19 cellular contexts compared by ENCODE assay signal in the genomic region with DNA sequence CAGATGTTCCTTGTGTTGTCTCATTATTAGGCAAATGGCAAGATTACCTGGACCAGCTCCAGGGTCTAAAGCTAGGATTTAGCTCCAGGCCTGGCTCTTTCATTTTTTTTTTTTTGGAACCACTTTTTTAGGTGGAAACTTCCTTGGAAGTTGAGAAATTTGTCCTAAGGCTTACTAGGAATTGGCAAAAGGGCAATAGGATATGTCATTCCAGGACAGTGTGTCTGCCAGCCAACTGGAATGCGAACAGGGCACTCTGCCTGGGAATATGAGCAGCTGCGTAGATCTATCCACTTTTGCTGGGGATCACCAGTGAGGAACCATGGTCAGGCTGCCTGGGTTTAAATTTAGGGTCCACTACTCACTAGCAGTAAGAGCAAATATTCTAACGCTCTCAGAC.
DNase-seq lines count a peak whose midpoint lies in the region; ATAC-seq lines count a peak whose summit lies in the region.
"Had no signal": no experiment of that assay in that cellular context is flagged by ENCODE, and none has a peak within 500 bp of the region (broad histone marks: within the 10 kb centered on the region; RNA-seq: fewer than 3 reads in every experiment).

No MANE protein-coding gene starts in this region.

- H3K36me3 ChIP-seq in MG63 = no peaks in the 10 kb centered on the region
- H3K36me3 ChIP-seq: BE2C, SJSA1 had no signal

- peak; percentile 84 for ATAC-seq in left ventricle myocardium superior
- peak; percentile 62 for ATAC-seq in sciatic nerve
- no peak for ATAC-seq in GM18517 (IDR thresholded peaks at IDR 0.05; ENCODE audit: unreplicated experiment)
- ATAC-seq in GM21367 (IDR thresholded peaks at IDR 0.05; ENCODE audit: unreplicated experiment) = no peak
- ATAC-seq: HCT116 had no signal

- no peak overlapping the region for H3K4me3 ChIP-seq in MG63
- H3K4me3 ChIP-seq: PC-9, SJSA1 had no signal

- H3K27me3 ChIP-seq in MG63 = no peaks in the 10 kb centered on the region
- H3K27me3 ChIP-seq: BE2C, SJSA1 had no signal

- H3K9me3 ChIP-seq in MG63 = no peaks in the 10 kb centered on the region
- H3K9me3 ChIP-seq: BE2C, Caco-2, SJSA1 had no signal

- DNase-seq in GM03348 (ENCODE audit: low spot score) (peak; percentile 50), MG63 (peak; percentile 59), left ventricle myocardium superior (peak; percentile 60), sciatic nerve (ENCODE audit: low spot score) (no peak), HUDEP-2 (lab: John Stamatoyannopoulos, UW; ENCODE audit: unreplicated experiment in 76 of 76) (no peak)
- DNase-seq: ACHN; BE2C; Caco-2; CD4-positive, CD25-positive, alpha-beta regulatory T cell; GOT3; NCI-H1417; NCI-H187; NCI-H2227 treated with DMSO at 0.1 percent for 48 hours; NCI-H524 had no signal

- intact Hi-C loops in left ventricle myocardium superior (cut with micrococcal nuclease) (no loop called here), sciatic nerve (cut with DNase I) (no loop called here)

Comparison
In these comparisons a context has a peak if more than half of its experiments do, and no peak if none do; other contexts are left out.
1. DNase-seq: peak in GM03348 (single experiment), MG63 (single experiment) and left ventricle myocardium superior (single experiment); none in sciatic nerve (single experiment) and HUDEP-2 (0 of 76).
2. ATAC-seq: peak in left ventricle myocardium superior (single experiment) and sciatic nerve (single experiment); none in GM18517 (single experiment) and GM21367 (single experiment).